ENCODE assay signal across 10 cellular contexts in the genomic region with DNA sequence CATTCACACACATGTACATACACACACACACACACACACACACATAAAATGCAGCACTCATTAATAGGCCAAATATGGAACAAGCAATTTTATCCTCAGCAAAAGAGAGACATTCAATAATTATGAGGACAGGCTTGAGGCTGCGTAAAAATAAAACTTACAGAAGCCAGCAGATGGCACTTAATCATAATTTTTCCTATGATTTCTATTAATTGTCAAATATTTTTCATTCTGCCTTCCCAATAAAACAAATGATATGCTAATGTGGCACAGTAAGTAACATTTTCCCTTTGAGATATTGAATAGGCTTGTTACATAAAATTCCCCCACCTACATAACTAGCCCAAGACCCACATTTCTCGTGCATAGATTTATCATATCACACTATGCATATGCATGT. TPM values are rescaled to one million over a fixed set of nuclear protein-coding genes. Genes with fewer than 3 reads are reported as not detected.
A peak's percentile ranks its signal among the peaks of the same experiment; 100 is the strongest.
DNase-seq lines count a peak whose midpoint lies in the region; ATAC-seq and TF ChIP-seq lines count a peak whose summit lies in the region.
"Had no signal": no experiment of that assay in that cellular context is flagged by ENCODE, and none has a peak within 500 bp of the region (broad histone marks: within the 10 kb centered on the region; RNA-seq: fewer than 3 reads in every experiment).

No MANE protein-coding gene starts in this region.

- H3K27me3 ChIP-seq in gastroesophageal sphincter (no peaks in the 10 kb centered on the region), skeletal muscle satellite cell (ENCODE audit: control insufficient read depth, insufficient read depth, low read length) (no peaks in the 10 kb centered on the region), upper lobe of right lung (no peaks in the 10 kb centered on the region)

- CTCF ChIA-PET in WTC11 (lab: Charles Lee): interaction anchor here (0.6 to 1.6 kb wide), 8 partner anchors 20 to 313 kb away, joined by 3 to 12 read pairs (median 4); a partner anchor contains a TSS
- CTCF ChIA-PET in activated CD8-positive, alpha-beta T cell treated with anti-CD3 and anti-CD28 coated beads, Interleukin-2, amount 10 ng/mL, durations not matched to agents 7 days and 5 days (lab: Charles Lee): interaction anchor here (0.7 to 1.4 kb wide), 17 partner anchors 12 to 539 kb away, joined by 3 to 7 read pairs (median 4); no protein-coding TSS in a partner anchor

- peaks cover 30% of the 10 kb centered on the region for H3K4me1 Mint-ChIP-seq in activated naive CD4-positive, alpha-beta T cell treated with anti-CD3 and anti-CD28 coated beads, Interleukin-2, amount 50 U/mL, for 24 hours
- peaks cover 57% of the 10 kb centered on the region for H3K4me1 Mint-ChIP-seq in WTC11
- peaks cover 22% of the 10 kb centered on the region for H3K4me1 Mint-ChIP-seq in activated CD8-positive, alpha-beta T cell treated with anti-CD3 and anti-CD28 coated beads, Interleukin-2, amount 10 ng/mL, durations not matched to agents 7 days and 5 days (ENCODE audit: low read depth)

- POLR2A ChIA-PET in WTC11 (lab: Charles Lee): interaction anchor here (1.1 to 1.3 kb wide), 2 partner anchors 28 to 206 kb away, joined by 3 to 8 read pairs; a partner anchor contains a TSS
- POLR2A ChIA-PET in activated CD8-positive, alpha-beta T cell treated with anti-CD3 and anti-CD28 coated beads, Interleukin-2, amount 10 ng/mL, durations not matched to agents 7 days and 5 days (lab: Charles Lee): interaction anchor here (1.0 kb wide), 1 partner anchor 91 kb away, joined by 4 read pairs; no protein-coding TSS in a partner anchor

- no peaks in the 10 kb centered on the region for H3K36me3 Mint-ChIP-seq in activated naive CD4-positive, alpha-beta T cell treated with anti-CD3 and anti-CD28 coated beads, Interleukin-2, amount 50 U/mL, for 24 hours
- H3K36me3 Mint-ChIP-seq in activated naive CD4-positive, alpha-beta T cell treated with anti-CD3 and anti-CD28 coated beads, Interleukin-2, amount 50 U/mL, for 72 hours: no peaks in the 10 kb centered on the region
- H3K36me3 Mint-ChIP-seq in WTC11: peaks cover 3% of the 10 kb centered on the region; the same call in 1 of the 2 replicates
- no peaks in the 10 kb centered on the region for H3K36me3 Mint-ChIP-seq in activated CD8-positive, alpha-beta T cell treated with anti-CD3 and anti-CD28 coated beads, Interleukin-2, amount 10 ng/mL, durations not matched to agents 7 days and 5 days (ENCODE audit: low read depth)

- H3K4me3 Mint-ChIP-seq in activated naive CD4-positive, alpha-beta T cell treated with anti-CD3 and anti-CD28 coated beads, Interleukin-2, amount 50 U/mL, for 24 hours: peak overlapping the region; percentile 37
- H3K4me3 Mint-ChIP-seq in WTC11: peak overlapping the region; percentile 49
- H3K4me3 Mint-ChIP-seq in activated CD8-positive, alpha-beta T cell treated with anti-CD3 and anti-CD28 coated beads, Interleukin-2, amount 10 ng/mL, durations not matched to agents 7 days and 5 days: no peak overlapping the region

- peak overlapping the region; percentile 84 for H3K27ac Mint-ChIP-seq in activated naive CD4-positive, alpha-beta T cell treated with anti-CD3 and anti-CD28 coated beads, Interleukin-2, amount 50 U/mL, for 24 hours
- no peak overlapping the region for H3K27ac Mint-ChIP-seq in activated naive CD4-positive, alpha-beta T cell treated with anti-CD3 and anti-CD28 coated beads, Interleukin-2, amount 50 U/mL, for 72 hours
- H3K27ac Mint-ChIP-seq in WTC11: peak overlapping the region; percentile 97
- H3K27ac Mint-ChIP-seq in activated CD8-positive, alpha-beta T cell treated with anti-CD3 and anti-CD28 coated beads, Interleukin-2, amount 10 ng/mL, durations not matched to agents 7 days and 5 days: no peak overlapping the region

- H3K36me3 ChIP-seq in gastroesophageal sphincter (no peaks in the 10 kb centered on the region), skeletal muscle satellite cell (ENCODE audit: insufficient read depth, low read length) (no peaks in the 10 kb centered on the region), upper lobe of right lung (no peaks in the 10 kb centered on the region)
- H3K36me3 ChIP-seq: lower lobe of right lung had no signal

- peaks cover 8 to 30% (median 15%) of the 10 kb centered on the region in 3 donors for H3K4me1 ChIP-seq in gastroesophageal sphincter
- H3K4me1 ChIP-seq in skeletal muscle satellite cell (ENCODE audit: control insufficient read depth, insufficient read depth, low read length): peaks cover 53% of the 10 kb centered on the region
- peaks cover 8% of the 10 kb centered on the region for H3K4me1 ChIP-seq in upper lobe of right lung

- H3K27ac ChIP-seq in gastroesophageal sphincter (no peak overlapping the region), upper lobe of right lung (no peak overlapping the region)
- H3K27ac ChIP-seq: lower lobe of right lung had no signal

- TF ChIP-seq POLR2A in gastroesophageal sphincter (IDR thresholded peaks at IDR 0.05): no peak

- WGBS in gastroesophageal sphincter (ENCODE audit: low coverage in 1 of 2), 2 donors: 46 to 57% methylated on average over 2 of the region's 2 CpGs

- DNase-seq in activated naive CD4-positive, alpha-beta T cell treated with anti-CD3 and anti-CD28 coated beads, Interleukin-2, amount 50 U/mL, for 72 hours (ENCODE audit: low spot score in 2 of 2): no peak
- no peak for DNase-seq in WTC11 (ENCODE audit: low spot score)
- DNase-seq in activated CD8-positive, alpha-beta T cell treated with anti-CD3 and anti-CD28 coated beads, Interleukin-2, amount 10 ng/mL, durations not matched to agents 7 days and 5 days: no peak
- DNase-seq in upper lobe of right lung: no peak
- DNase-seq: lower lobe of right lung; stimulated activated CD4-positive, alpha-beta T cell treated with anti-CD3 and anti-CD28 coated beads, Interleukin-12 subunit alpha, Interleukin-12 subunit beta, amount 100 ng/mL, for 4 hours had no signal

- no peaks in the 10 kb centered on the region for H3K9me3 Mint-ChIP-seq in activated naive CD4-positive, alpha-beta T cell treated with anti-CD3 and anti-CD28 coated beads, Interleukin-2, amount 50 U/mL, for 24 hours
- peaks cover 0 to 13% of the 10 kb centered on the region in 2 donors for H3K9me3 Mint-ChIP-seq in activated naive CD4-positive, alpha-beta T cell treated with anti-CD3 and anti-CD28 coated beads, Interleukin-2, amount 50 U/mL, for 72 hours
- peaks cover 5% of the 10 kb centered on the region; the same call in 1 of the 2 replicates for H3K9me3 Mint-ChIP-seq in WTC11
- no peaks in the 10 kb centered on the region for H3K9me3 Mint-ChIP-seq in activated CD8-positive, alpha-beta T cell treated with anti-CD3 and anti-CD28 coated beads, Interleukin-2, amount 10 ng/mL, durations not matched to agents 7 days and 5 days (ENCODE audit: insufficient read depth)

- H3K27me3 Mint-ChIP-seq in activated naive CD4-positive, alpha-beta T cell treated with anti-CD3 and anti-CD28 coated beads, Interleukin-2, amount 50 U/mL, for 24 hours: no peaks in the 10 kb centered on the region
- no peaks in the 10 kb centered on the region for H3K27me3 Mint-ChIP-seq in WTC11 (ENCODE audit: low read depth)
- H3K27me3 Mint-ChIP-seq in activated CD8-positive, alpha-beta T cell treated with anti-CD3 and anti-CD28 coated beads, Interleukin-2, amount 10 ng/mL, durations not matched to agents 7 days and 5 days (ENCODE audit: low read depth): no peaks in the 10 kb centered on the region

- H3K9me3 ChIP-seq in gastroesophageal sphincter: no peaks in the 10 kb centered on the region
- no peaks in the 10 kb centered on the region for H3K9me3 ChIP-seq in skeletal muscle satellite cell (replicated peaks; ENCODE audit: low read length)
- H3K9me3 ChIP-seq in upper lobe of right lung: no peaks in the 10 kb centered on the region
- H3K9me3 ChIP-seq: lower lobe of right lung had no signal

- H3K4me2 ChIP-seq in skeletal muscle satellite cell (ENCODE audit: low read length): peak overlapping the region; percentile 69

- no peak for TF ChIP-seq CTCF in WTC11 (IDR thresholded peaks at IDR 0.05)
- peak in 3 of 4 experiments; percentile 8 to 39 (median 30) for TF ChIP-seq CTCF in gastroesophageal sphincter (IDR thresholded peaks at IDR 0.05)
- TF ChIP-seq CTCF in upper lobe of right lung (IDR thresholded peaks at IDR 0.05): no peak

- no peak for ATAC-seq in activated naive CD4-positive, alpha-beta T cell treated with anti-CD3 and anti-CD28 coated beads, Interleukin-2, amount 50 U/mL, for 72 hours
- ATAC-seq in WTC11 (no peak), gastroesophageal sphincter (no peak), upper lobe of right lung (no peak), HG03342 (IDR thresholded peaks at IDR 0.05; ENCODE audit: unreplicated experiment) (no peak)
- ATAC-seq in activated CD8-positive, alpha-beta T cell treated with anti-CD3 and anti-CD28 coated beads, Interleukin-2, amount 10 ng/mL, durations not matched to agents 7 days and 5 days: no peak

- H3K4me3 ChIP-seq in gastroesophageal sphincter: no peak overlapping the region
- no peak overlapping the region for H3K4me3 ChIP-seq in skeletal muscle satellite cell (ENCODE audit: low read length)
- H3K4me3 ChIP-seq in upper lobe of right lung: no peak overlapping the region
- H3K4me3 ChIP-seq: lower lobe of right lung had no signal

- no peak for TF ChIP-seq EP300 in gastroesophageal sphincter (IDR thresholded peaks at IDR 0.05)

- H3K9ac ChIP-seq in skeletal muscle satellite cell (ENCODE audit: low read depth, low read length): no peak overlapping the region

- intact Hi-C loops in upper lobe of right lung (cut with DNase I): no loop called here

TF ChIP-seq in WTC11, 78 proteins besides CTCF, POLR2A, EP300 and RAD21 (continues in another document):
- no peak for TF ChIP-seq EMX1 (CRISPR knock-in tag; IDR thresholded peaks at IDR 0.05)
- TF ChIP-seq, protein P1, sequence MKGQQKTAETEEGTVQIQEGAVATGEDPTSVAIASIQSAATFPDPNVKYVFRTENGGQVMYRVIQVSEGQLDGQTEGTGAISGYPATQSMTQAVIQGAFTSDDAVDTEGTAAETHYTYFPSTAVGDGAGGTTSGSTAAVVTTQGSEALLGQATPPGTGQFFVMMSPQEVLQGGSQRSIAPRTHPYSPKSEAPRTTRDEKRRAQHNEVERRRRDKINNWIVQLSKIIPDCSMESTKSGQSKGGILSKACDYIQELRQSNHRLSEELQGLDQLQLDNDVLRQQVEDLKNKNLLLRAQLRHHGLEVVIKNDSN (CRISPR knock-in tag; IDR thresholded peaks at IDR 0.05): no peak
- TF ChIP-seq GTF2I (CRISPR knock-in tag; conservative IDR thresholded peaks at IDR 0.05): no peak

RNA-seq across cellular contexts. Expression of a gene that starts 55.4 kb away (rescaled TPM):
- total RNA-seq in activated naive CD4-positive, alpha-beta T cell treated with anti-CD3 and anti-CD28 coated beads, Interleukin-2, amount 50 U/mL, for 72 hours: 10 to 100 TPM; 15.9 to 20.3 TPM
- total RNA-seq in WTC11 (2021) (38.2 to 39.6 TPM (median 38.7 TPM) in 3 replicates), gastroesophageal sphincter (100 to 1,000 TPM in 2 of 4 donors, 10 to 100 TPM in 2; 60.0 to 166 (median 101) TPM), upper lobe of right lung (31.2 TPM)
- 26.9 and 32.4 TPM in 2 replicates for total RNA-seq in skeletal muscle satellite cell (2012; rRNA removed)
- under 1 TPM; 0.89 to 0.90 TPM for total RNA-seq in activated CD8-positive, alpha-beta T cell treated with anti-CD3 and anti-CD28 coated beads, Interleukin-2, amount 10 ng/mL, durations not matched to agents 7 days and 5 days

Comparison
In these comparisons a context has a peak if more than half of its experiments do, and no peak if none do; other contexts are left out.
1. H3K27ac Mint-ChIP-seq: peak in activated naive CD4-positive, alpha-beta T cell treated with anti-CD3 and anti-CD28 coated beads, Interleukin-2, amount 50 U/mL, for 24 hours (single experiment) and WTC11 (single experiment); none in activated naive CD4-positive, alpha-beta T cell treated with anti-CD3 and anti-CD28 coated beads, Interleukin-2, amount 50 U/mL, for 72 hours (0 of 2) and activated CD8-positive, alpha-beta T cell treated with anti-CD3 and anti-CD28 coated beads, Interleukin-2, amount 10 ng/mL, durations not matched to agents 7 days and 5 days (single experiment).
2. CTCF ChIP-seq: peak in gastroesophageal sphincter (3 of 4); none in WTC11 (single experiment) and upper lobe of right lung (single experiment).
3. RNA of a gene that starts 55.4 kb away (total RNA-seq): 60.0 to 166 TPM in gastroesophageal sphincter, 38.2 to 39.6 TPM in WTC11, 31.2 TPM in upper lobe of right lung (single experiment) and 15.9 to 20.3 TPM in activated naive CD4-positive, alpha-beta T cell treated with anti-CD3 and anti-CD28 coated beads, Interleukin-2, amount 50 U/mL, for 72 hours; 0.89 to 0.90 TPM in activated CD8-positive, alpha-beta T cell treated with anti-CD3 and anti-CD28 coated beads, Interleukin-2, amount 10 ng/mL, durations not matched to agents 7 days and 5 days; every median in the first group is over 4 times any median in the second.